ENCODE assay signal across 21 cellular contexts in the genomic region with DNA sequence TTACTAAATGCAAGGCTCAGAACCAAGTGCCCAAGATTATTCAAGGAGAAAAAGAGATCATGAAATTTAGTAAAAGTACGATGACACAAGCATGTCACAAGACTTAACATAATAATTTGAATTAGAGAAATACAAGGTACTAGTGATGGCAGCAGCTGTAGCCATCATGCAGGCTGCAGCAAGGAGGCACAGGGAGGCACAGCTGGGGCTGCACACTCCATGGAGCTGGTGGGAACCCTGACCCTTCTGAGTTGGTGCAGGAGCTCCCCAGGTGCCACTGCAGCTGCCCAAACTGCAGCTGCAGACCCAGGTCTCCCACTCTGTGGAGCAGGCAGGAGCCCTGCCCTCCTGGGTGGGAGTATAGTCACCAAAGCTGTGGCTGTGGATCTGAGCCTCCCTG. TPM values are rescaled to one million over a fixed set of nuclear protein-coding genes. Genes with fewer than 3 reads are reported as not detected.
A peak's percentile ranks its signal among the peaks of the same experiment; 100 is the strongest.
DNase-seq lines count a peak whose midpoint lies in the region; ATAC-seq, FAIRE-seq and TF ChIP-seq lines count a peak whose summit lies in the region.
"Had no signal": no experiment of that assay in that cellular context is flagged by ENCODE, and none has a peak within 500 bp of the region (broad histone marks: within the 10 kb centered on the region; RNA-seq: fewer than 3 reads in every experiment).

No MANE protein-coding gene starts in this region.

- no peaks in the 10 kb centered on the region; the same call in 2 of the 3 replicates for H3K36me3 Mint-ChIP-seq in GM23338 (ENCODE audit: low read depth)

- intact Hi-C loops in Panc1 (cut with micrococcal nuclease; ENCODE audit: unreplicated experiment), result no loop called here
- intact Hi-C loops in posterior vena cava (cut with DNase I), result no loop called here

- H3K36me3 ChIP-seq in Panc1 (ENCODE audit: control insufficient read depth, insufficient read depth, low read length) (no peaks in the 10 kb centered on the region), GM23338 (ENCODE audit: insufficient read depth) (no peaks in the 10 kb centered on the region)
- H3K36me3 ChIP-seq: HAP-1 had no signal

- H3K27ac ChIP-seq in A549 (no peak overlapping the region), Panc1 (ENCODE audit: low read length) (no peak overlapping the region), GM23338 (ENCODE audit: low read depth) (no peak overlapping the region)
- H3K27ac ChIP-seq: HL-60, SJSA1 had no signal

- H3K9me3 ChIP-seq in A549, result no peaks in the 10 kb centered on the region
- no peaks in the 10 kb centered on the region for H3K9me3 ChIP-seq in Panc1 (ENCODE audit: control insufficient read depth, insufficient read depth, low read depth, low read length)
- H3K9me3 ChIP-seq: HAP-1, SJSA1 had no signal

- H3K4me1 ChIP-seq in A549 (no peaks in the 10 kb centered on the region), Panc1 (ENCODE audit: control insufficient read depth, insufficient read depth, low read length) (no peaks in the 10 kb centered on the region), GM23338 (ENCODE audit: insufficient read depth) (peaks cover 4% of the 10 kb centered on the region; the same call in 1 of the 2 replicates)

- no peak overlapping the region for H3K4me3 Mint-ChIP-seq in GM23338

- H3F3A ChIP-seq in GM23338 (replicated peaks; ENCODE audit: low read depth), result no peaks in the 10 kb centered on the region

- POLR2A ChIA-PET in A549 (lab: Yijun Ruan, JAX), result no interaction called here
- POLR2A ChIA-PET in Panc1 (lab: Charles Lee), result no interaction called here

- peak; percentile 44 to 49; a peak in 4 of 6 replicates for ATAC-seq in A549
- peak; percentile 54 for ATAC-seq in Panc1
- ATAC-seq in GM21717 (IDR thresholded peaks at IDR 0.05; ENCODE audit: unreplicated experiment), result no peak
- ATAC-seq in GM18517 (IDR thresholded peaks at IDR 0.05; ENCODE audit: unreplicated experiment), result no peak
- no peak for ATAC-seq in GM23338
- ATAC-seq: K562 had no signal

- no peaks in the 10 kb centered on the region for H3K27me3 Mint-ChIP-seq in GM23338 (ENCODE audit: insufficient read depth, low read depth, poor library complexity)

- TF ChIP-seq CTCF in A549 (IDR thresholded peaks at IDR 0.05) (no peak), Panc1 (IDR thresholded peaks at IDR 0.05) (no peak), fibroblast of the aortic adventitia (IDR thresholded peaks at IDR 0.05; ENCODE audit: insufficient read depth, low read length) (no peak), GM23338 (conservative IDR thresholded peaks at IDR 0.05; ENCODE audit: low read depth in 2 of 2) (no peak)

- DNase-seq in A549 (ENCODE audit: low read depth in 1 of 2, low spot score in 1 of 2), result no peak
- no peak for DNase-seq in Panc1 (ENCODE audit: low read depth, low spot score)
- DNase-seq in fibroblast of the aortic adventitia (ENCODE audit: low read depth), result peak; percentile 20
- peak; percentile 60 for DNase-seq in posterior vena cava (ENCODE audit: low spot score)
- no peak for DNase-seq in GM23338 (ENCODE audit: low spot score)
- DNase-seq in HuH-7 (ENCODE audit: low spot score), result no peak
- DNase-seq: C1 segment of cervical spinal cord, MV-4-11, NCI-H1417, NCI-H1930, NCI-H2171, NCI-H446, NCI-H69, RPMI8226 had no signal

- WGBS in A549 (ENCODE audit: missing lambda C conversion rate), result 41% methylated on average over 1 of the region's 1 CpG

- H3K27ac Mint-ChIP-seq in GM23338, result no peak overlapping the region

- no peaks in the 10 kb centered on the region for H3K27me3 ChIP-seq in Panc1 (ENCODE audit: control insufficient read depth, insufficient read depth, low read length)
- no peaks in the 10 kb centered on the region for H3K27me3 ChIP-seq in GM23338 (ENCODE audit: insufficient read depth)
- H3K27me3 ChIP-seq: SJSA1 had no signal

- H3K79me2 ChIP-seq in GM23338 (replicated peaks; ENCODE audit: insufficient read depth), result no peaks in the 10 kb centered on the region

- no peak overlapping the region for H3K4me2 ChIP-seq in A549
- H3K4me2 ChIP-seq in GM23338, result no peak overlapping the region

- CTCF ChIA-PET in A549 (lab: Yijun Ruan, JAX) (interaction anchor here (1.2 kb wide), 1 partner anchor 19 kb away, joined by 3 read pairs; no protein-coding TSS in a partner anchor), Panc1 (lab: Charles Lee) (no interaction called here)

- no peak for FAIRE-seq in A549 (lab: Jason Lieb, UNC)
- FAIRE-seq: K562 had no signal

- H3K4me3 ChIP-seq in A549 (no peak overlapping the region), Panc1 (ENCODE audit: low read depth in 2 of 2, low read length in 2 of 2) (no peak overlapping the region), fibroblast of the aortic adventitia (ENCODE audit: low read depth, low read length) (no peak overlapping the region), GM23338 (no peak overlapping the region)
- H3K4me3 ChIP-seq: HAP-1, K562, SJSA1 had no signal

- no peaks in the 10 kb centered on the region for H3K9me2 ChIP-seq in GM23338 (ENCODE audit: insufficient read depth)

- peaks cover 5% of the 10 kb centered on the region; the same call in 2 of the 3 replicates for H3K4me1 Mint-ChIP-seq in GM23338

- TF ChIP-seq POLR2A in A549 (IDR thresholded peaks at IDR 0.05; ENCODE audit: low read length), result no peak

- H2AFZ ChIP-seq in GM23338, result no peak overlapping the region

- H3K9me3 Mint-ChIP-seq in GM23338, result no peaks in the 10 kb centered on the region

- TF ChIP-seq RAD21 in A549 (conservative IDR thresholded peaks at IDR 0.05 in 1 of 2, IDR thresholded peaks at IDR 0.05 in 1 of 2), result no peak

- H4K20me1 ChIP-seq in GM23338 (replicated peaks; ENCODE audit: insufficient read depth), result no peaks in the 10 kb centered on the region

- BruUV-seq in Panc1 (replicated peaks; lab: Mats Ljungman, UMichigan), result no TSS peak

- in situ Hi-C loops in Panc1 (cut with HindIII; ENCODE audit: low pct_unique_long_range_greater_than_20kb, low sequenced_read_pairs), result no loop called here

- TF ChIP-seq EP300 in A549 (IDR thresholded peaks at IDR 0.05), result no peak

TF ChIP-seq in A549, 52 proteins besides CTCF, POLR2A, EP300 and RAD21 (continues in another document):
- TF ChIP-seq, protein P1, sequence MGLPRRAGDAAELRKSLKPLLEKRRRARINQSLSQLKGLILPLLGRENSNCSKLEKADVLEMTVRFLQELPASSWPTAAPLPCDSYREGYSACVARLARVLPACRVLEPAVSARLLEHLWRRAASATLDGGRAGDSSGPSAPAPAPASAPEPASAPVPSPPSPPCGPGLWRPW (IDR thresholded peaks at IDR 0.05), result no peak
- no peak for TF ChIP-seq POLR2AphosphoS2 (conservative IDR thresholded peaks at IDR 0.05; ENCODE audit: low read length)
- no peak for TF ChIP-seq RARB (CRISPR knock-in tag; IDR thresholded peaks at IDR 0.05)
- TF ChIP-seq GATA3 (IDR thresholded peaks at IDR 0.05; ENCODE audit: borderline replicate concordance), result no peak
- no peak for TF ChIP-seq NR3C1 (IDR thresholded peaks at IDR 0.05)
- TF ChIP-seq HOXB5 (CRISPR knock-in tag; IDR thresholded peaks at IDR 0.05), result no peak
- TF ChIP-seq MYC (IDR thresholded peaks at IDR 0.05; ENCODE audit: borderline replicate concordance, low read length), result no peak
- TF ChIP-seq HOXA7 (CRISPR knock-in tag; IDR thresholded peaks at IDR 0.05), result no peak

TF ChIP-seq in GM23338, 12 proteins besides CTCF, POLR2A, EP300 and RAD21:
- TF ChIP-seq, protein P2, sequence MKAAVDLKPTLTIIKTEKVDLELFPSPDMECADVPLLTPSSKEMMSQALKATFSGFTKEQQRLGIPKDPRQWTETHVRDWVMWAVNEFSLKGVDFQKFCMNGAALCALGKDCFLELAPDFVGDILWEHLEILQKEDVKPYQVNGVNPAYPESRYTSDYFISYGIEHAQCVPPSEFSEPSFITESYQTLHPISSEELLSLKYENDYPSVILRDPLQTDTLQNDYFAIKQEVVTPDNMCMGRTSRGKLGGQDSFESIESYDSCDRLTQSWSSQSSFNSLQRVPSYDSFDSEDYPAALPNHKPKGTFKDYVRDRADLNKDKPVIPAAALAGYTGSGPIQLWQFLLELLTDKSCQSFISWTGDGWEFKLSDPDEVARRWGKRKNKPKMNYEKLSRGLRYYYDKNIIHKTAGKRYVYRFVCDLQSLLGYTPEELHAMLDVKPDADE (IDR thresholded peaks at IDR 0.05), result no peak

RNA-seq across cellular contexts. Expression of a gene that starts 46.0 kb away (rescaled TPM):
- polyA plus RNA-seq in A549 (2011; rRNA removed) (3.2 and 3.7 TPM in 2 replicates), A549 (2017; fragmentation: RNase III; extraction: RNeasy Plus Mini Kit Qiagen cat#74134 plus additional on column Dnase treatment) (0.35 to 0.99 TPM (median 0.70 TPM) in 3 replicates), GM23338 (2016; fragmentation: Nextera tagmentation; extraction: Ambion mirVana) (0.31 TPM in 2 replicates)
- polyA plus RNA-seq in A549 (2012; cell fraction: cytosol; rRNA removed), result 1.1 TPM in 2 replicates
- 2.2 and 2.5 TPM in 2 replicates for polyA plus RNA-seq in A549 (2012; cell fraction: nucleus; rRNA removed)
- 2.8 and 3.4 TPM in 2 replicates for polyA minus RNA-seq in A549 (2011; rRNA and poly(A)+ RNA removed)
- total RNA-seq in Panc1 (2021; ENCODE audit: unreplicated experiment) (6.9 TPM), fibroblast of the aortic adventitia (ENCODE audit: low replicate concordance) (1,653 and 14,045 TPM in 2 replicates), posterior vena cava (1,000 to 10,000 TPM in 1 of 2 donors, 100 to 1,000 TPM in 1; 826 to 2,244 TPM)
- 5.7 TPM for polyA plus RNA-seq in Panc1 (2012; ENCODE audit: insufficient read length)
- total RNA-seq in GM23338 (2014; rRNA removed; shearing (Covaris generic)), result 0.17 TPM in 1 of 2 replicates, not detected in the other
- total RNA-seq: OCI-LY7 had no signal

Comparison
In these comparisons a context has a peak if more than half of its experiments do, and no peak if none do; other contexts are left out.
1. ATAC-seq: peak in A549 (2 of 2) and Panc1 (single experiment); none in GM21717 (single experiment), GM18517 (single experiment) and GM23338 (single experiment).
2. DNase-seq: peak in fibroblast of the aortic adventitia (single experiment) and posterior vena cava (single experiment); none in A549 (0 of 2), Panc1 (single experiment), GM23338 (single experiment) and HuH-7 (single experiment).
3. RNA of a gene that starts 46.0 kb away (total RNA-seq): 826 to 2,244 TPM in posterior vena cava and 1,653 to 14,045 TPM in fibroblast of the aortic adventitia; 6.9 TPM in Panc1 (single experiment) and 0.17 TPM in GM23338; every median in the first group is over 100 times any median in the second.